ENCODE assay signal across 23 cellular contexts in the genomic region with DNA sequence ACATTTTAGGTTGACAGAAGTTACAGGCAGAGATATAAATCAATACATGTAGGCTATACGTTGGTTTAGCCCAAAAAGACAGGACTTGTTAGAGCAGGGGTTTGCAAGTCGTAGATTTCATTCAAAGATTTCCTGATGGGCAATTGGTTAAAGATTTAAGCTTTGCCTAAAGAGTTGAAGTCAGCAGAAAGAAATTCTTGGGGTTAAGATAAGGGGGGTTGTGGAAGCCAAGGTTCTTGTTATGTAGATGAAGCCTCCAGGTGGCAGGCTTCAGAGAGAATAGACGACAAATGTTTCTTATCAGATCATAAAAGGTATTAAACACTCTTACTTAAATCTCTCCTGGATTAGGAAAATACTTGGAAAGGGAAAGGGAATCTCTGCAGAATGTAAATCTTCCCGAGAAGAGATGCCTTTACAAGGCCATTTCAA.
A peak's percentile ranks its signal among the peaks of the same experiment; 100 is the strongest.
DNase-seq lines count a peak whose midpoint lies in the region; ATAC-seq, FAIRE-seq and TF ChIP-seq lines count a peak whose summit lies in the region.
"Had no signal": no experiment of that assay in that cellular context is flagged by ENCODE, and none has a peak within 500 bp of the region (broad histone marks: within the 10 kb centered on the region; RNA-seq: fewer than 3 reads in every experiment).

No MANE protein-coding gene starts in this region.

- no peak overlapping the region for H3K56ac ChIP-seq in H1 (replicated peaks; ENCODE audit: insufficient read length, low read depth, low read length)

- CTCF ChIA-PET in H1 (lab: Charles Lee; ENCODE audit: partially characterized antibody): interaction anchor here (0.9 kb wide), 1 partner anchor 512 kb away, joined by 3 read pairs; no protein-coding TSS in a partner anchor

- no peak overlapping the region for H4K8ac ChIP-seq in H1 (ENCODE audit: extremely low read depth, insufficient read depth, low read length)

- no peaks in the 10 kb centered on the region for H3K23me2 ChIP-seq in H1 (ENCODE audit: low read depth, low read length)

- H3K79me1 ChIP-seq in H1 (ENCODE audit: low read depth, low read length): no peaks in the 10 kb centered on the region

- 8% methylated on average over 4 of the region's 4 CpGs; no CpG with 5 or more reads in 1 of the 2 experiments for WGBS in H1 (ENCODE audit: extremely low coverage in 1 of 2, insufficient coverage in 1 of 2, insufficient read length in 1 of 2, insufficient replicate concordance in 2 of 2, low coverage in 1 of 2, low lambda C conversion rate in 2 of 2, missing lambda C conversion rate in 1 of 2), 2 experiments
- WGBS in smooth muscle cell (ENCODE audit: low lambda C conversion rate): 25% methylated on average over 4 of the region's 4 CpGs

- FAIRE-seq in D721Med (lab: Jason Lieb, UNC) (no peak), H1 (lab: Jason Lieb, UNC) (peak; percentile 39)
- FAIRE-seq: GM19239, HTR-8/SVneo had no signal

- H3K36me3 ChIP-seq in HUES48 (ENCODE audit: control insufficient read depth, insufficient read depth, low read length) (no peaks in the 10 kb centered on the region), H1 (ENCODE audit: control insufficient read depth in 2 of 4, insufficient read depth in 4 of 4, low read length in 3 of 4) (no peaks in the 10 kb centered on the region), smooth muscle cell (ENCODE audit: low read depth) (no peaks in the 10 kb centered on the region)
- H3K36me3 ChIP-seq: BLaER1 treated with 17β-estradiol and CSF1 and Interleukin-3, amounts not matched to agents 10 nM and 100 nM had no signal

- no peak overlapping the region for H3K14ac ChIP-seq in H1 (ENCODE audit: insufficient read length)

- H3K4me3 ChIP-seq in HUES48 (ENCODE audit: low read depth, low read length) (peak overlapping the region; percentile 40), H1 (ENCODE audit: extremely low read depth in 1 of 4, insufficient read depth in 2 of 4, low read depth in 3 of 4, low read length in 4 of 4) (peak overlapping the region in 1 of 4 experiments; percentile 37; a peak in 1 of 8 replicates), smooth muscle cell (no peak overlapping the region)
- H3K4me3 ChIP-seq: BLaER1 treated with 17β-estradiol and CSF1 and Interleukin-3, amounts not matched to agents 10 nM and 100 nM had no signal

- peak overlapping the region; percentile 54 for H3K4ac ChIP-seq in H1 (replicated peaks; ENCODE audit: insufficient read length, low read depth, low read length)

- H3K23ac ChIP-seq in H1 (ENCODE audit: insufficient read length): no peak overlapping the region

- DNase-seq in D721Med (ENCODE audit: insufficient read length, low spot score) (no peak), H1 (ENCODE audit: low read depth in 1 of 2, low spot score in 2 of 2) (no peak), iPS-NIHi11 (ENCODE audit: low spot score) (peak; percentile 7), smooth muscle cell (lab: John Stamatoyannopoulos, UW; ENCODE audit: unreplicated experiment) (no peak), posterior vena cava (ENCODE audit: low spot score) (no peak)
- DNase-seq: 8988T; Caco-2; CD4-positive, alpha-beta memory T cell; DMS153; H7; Kasumi-1; NCI-H1417 treated with DMSO at 0.1 percent for 48 hours; NCI-H187; NCI-H446; NCI-H526 treated with DMSO at 0.1 percent for 48 hours; PC-3; Right ventricle myocardium superior had no signal

- H2AFZ ChIP-seq in H1 (ENCODE audit: low read length) (no peak overlapping the region), smooth muscle cell (ENCODE audit: low read depth) (no peak overlapping the region)

- H3K9me3 ChIP-seq in HUES48 (ENCODE audit: control insufficient read depth, insufficient read depth, low read length) (peaks cover 10% of the 10 kb centered on the region), H1 (ENCODE audit: insufficient read depth in 2 of 2, low read depth in 1 of 2, low read length in 1 of 2) (no peaks in the 10 kb centered on the region), smooth muscle cell (replicated peaks; ENCODE audit: low read depth) (no peaks in the 10 kb centered on the region)
- H3K9me3 ChIP-seq: Caco-2 had no signal

- H3K27me3 ChIP-seq in HUES48 (ENCODE audit: control insufficient read depth, insufficient read depth, low read length): no peaks in the 10 kb centered on the region
- no peaks in the 10 kb centered on the region for H3K27me3 ChIP-seq in H1 (replicated peaks in 1 of 4; ENCODE audit: control insufficient read depth in 3 of 4, extremely low read depth in 1 of 4, insufficient read depth in 3 of 4, low read length in 3 of 4)
- H3K27me3 ChIP-seq in smooth muscle cell (ENCODE audit: low read depth): no peaks in the 10 kb centered on the region
- H3K27me3 ChIP-seq: BLaER1 treated with 17β-estradiol and CSF1 and Interleukin-3, amounts not matched to agents 10 nM and 100 nM had no signal

- no peak overlapping the region for H2AK5ac ChIP-seq in H1 (ENCODE audit: low read depth, low read length)

- no peak for TF ChIP-seq RAD21 in H1 (IDR thresholded peaks at IDR 0.05 in 1 of 2, conservative IDR thresholded peaks at IDR 0.05 in 1 of 2; ENCODE audit: low read depth in 2 of 2, low read length in 2 of 2)

- H2BK20ac ChIP-seq in H1 (ENCODE audit: low read length): peak overlapping the region; percentile 3; the same call in 1 of the 2 replicates

- H3F3A ChIP-seq in smooth muscle cell (ENCODE audit: low read depth): no peaks in the 10 kb centered on the region

- H4K5ac ChIP-seq in H1 (ENCODE audit: insufficient read length, low read depth, low read length): peak overlapping the region; percentile 98

- TF ChIP-seq CTCF in D721Med (IDR thresholded peaks at IDR 0.05; ENCODE audit: insufficient read depth, missing control alignments): peak; percentile 1
- no peak for TF ChIP-seq CTCF in H1 (IDR thresholded peaks at IDR 0.05; ENCODE audit: control extremely low read depth in 1 of 3, insufficient read depth in 1 of 3, low read depth in 1 of 3, low read length in 3 of 3)
- no peak for TF ChIP-seq CTCF in smooth muscle cell (IDR thresholded peaks at IDR 0.05; ENCODE audit: borderline replicate concordance, insufficient read depth, poor library complexity, severe bottlenecking)

- H2BK5ac ChIP-seq in H1 (ENCODE audit: low read depth, low read length): peak overlapping the region; percentile 91; the same call in 1 of the 2 replicates

- peak overlapping the region; percentile 85 for H3K27ac ChIP-seq in HUES48 (ENCODE audit: low read depth, low read length)
- H3K27ac ChIP-seq in H1 (ENCODE audit: low read depth, low read length): no peak overlapping the region; the same call in 1 of the 2 replicates
- no peak overlapping the region for H3K27ac ChIP-seq in smooth muscle cell (ENCODE audit: low read depth)
- H3K27ac ChIP-seq: BLaER1 treated with 17β-estradiol and CSF1 and Interleukin-3, amounts not matched to agents 10 nM and 100 nM had no signal

- H3K18ac ChIP-seq in H1 (ENCODE audit: extremely low read depth, low read length): peak overlapping the region; percentile 51; the same call in 1 of the 2 replicates

- H3K4me2 ChIP-seq in H1 (ENCODE audit: insufficient read depth in 1 of 2, low read depth in 2 of 2, low read length in 2 of 2) (peak overlapping the region; percentile 47; a peak in 3 of 4 replicates), smooth muscle cell (no peak overlapping the region)
- H3K4me2 ChIP-seq: BLaER1 treated with 17β-estradiol and CSF1 and Interleukin-3, amounts not matched to agents 10 nM and 100 nM had no signal

- POLR2A ChIA-PET in H1 (lab: Charles Lee; ENCODE audit: partially characterized antibody): interaction anchor here (0.6 kb wide), 1 partner anchor 491 kb away, joined by 3 read pairs; no protein-coding TSS in a partner anchor

- H3K9ac ChIP-seq in HUES48 (ENCODE audit: low read depth, low read length) (peak overlapping the region; percentile 37; the same call in 1 of the 2 replicates), H1 (replicated peaks in 1 of 4; ENCODE audit: extremely low read depth in 1 of 4, low read depth in 3 of 4, low read length in 3 of 4) (no peak overlapping the region), smooth muscle cell (ENCODE audit: low read depth) (no peak overlapping the region)
- H3K9ac ChIP-seq: BLaER1 treated with 17β-estradiol and CSF1 and Interleukin-3, amounts not matched to agents 10 nM and 100 nM had no signal

- no peak overlapping the region for H2BK12ac ChIP-seq in H1 (ENCODE audit: low read depth, low read length)

- ATAC-seq in GM21515 (IDR thresholded peaks at IDR 0.05; ENCODE audit: unreplicated experiment): no peak
- ATAC-seq in HG02840 (IDR thresholded peaks at IDR 0.05; ENCODE audit: low FRiP score, unreplicated experiment): no peak
- ATAC-seq: PC-3 had no signal

- H3K79me2 ChIP-seq in H1 (ENCODE audit: control insufficient read depth in 1 of 2, insufficient read depth in 2 of 2, low read length in 2 of 2) (no peaks in the 10 kb centered on the region), smooth muscle cell (ENCODE audit: low read depth) (no peaks in the 10 kb centered on the region)

- no peaks in the 10 kb centered on the region for H4K20me1 ChIP-seq in H1 (replicated peaks in 1 of 2; ENCODE audit: control insufficient read depth in 1 of 2, insufficient read depth in 2 of 2, low read length in 2 of 2)
- H4K20me1 ChIP-seq in smooth muscle cell (ENCODE audit: low read depth): no peaks in the 10 kb centered on the region
- H4K20me1 ChIP-seq: BLaER1 treated with 17β-estradiol and CSF1 and Interleukin-3, amounts not matched to agents 10 nM and 100 nM had no signal

- TF ChIP-seq POLR2A in H1 (IDR thresholded peaks at IDR 0.05; ENCODE audit: control extremely low read depth in 1 of 2, low read depth in 2 of 2, low read length in 2 of 2): no peak

- H4K91ac ChIP-seq in H1 (replicated peaks; ENCODE audit: insufficient read length, low read length): no peak overlapping the region

- intact Hi-C loops in posterior vena cava (cut with DNase I): loop anchor here in 1 of 2 donors (2.0 kb wide), 1 partner anchor 27 kb away; no protein-coding TSS in a partner anchor

- H3K4me1 ChIP-seq in HUES48 (ENCODE audit: control insufficient read depth, insufficient read depth, low read length): peaks cover 37% of the 10 kb centered on the region
- H3K4me1 ChIP-seq in H1 (replicated peaks in 1 of 4; ENCODE audit: control insufficient read depth in 3 of 4, insufficient read depth in 4 of 4, low read length in 3 of 4): peaks cover 0 to 13% (median 4%) of the 10 kb centered on the region in 4 experiments; a peak in 3 of 7 replicates
- peaks cover 28% of the 10 kb centered on the region for H3K4me1 ChIP-seq in smooth muscle cell (ENCODE audit: low read depth)
- H3K4me1 ChIP-seq: BLaER1 treated with 17β-estradiol and CSF1 and Interleukin-3, amounts not matched to agents 10 nM and 100 nM; Caco-2 had no signal

- H2BK120ac ChIP-seq in H1 (replicated peaks; ENCODE audit: low read depth, low read length): peak overlapping the region; percentile 98

- no peak for TF ChIP-seq EP300 in H1 (IDR thresholded peaks at IDR 0.05; ENCODE audit: borderline replicate concordance in 1 of 2, low read depth in 2 of 2, low read length in 2 of 2)

- H2BK15ac ChIP-seq in H1 (ENCODE audit: low read length): no peak overlapping the region

TF ChIP-seq in H1, 55 proteins besides CTCF, POLR2A, EP300 and RAD21 (continues in another document):
- TF ChIP-seq POLR2AphosphoS5 (IDR thresholded peaks at IDR 0.05; ENCODE audit: low read depth, low read length): no peak
- TF ChIP-seq SAP30 (IDR thresholded peaks at IDR 0.05; ENCODE audit: insufficient read depth, insufficient replicate concordance, low read length): no peak
- peak; percentile 7; the same call in 1 of the 2 replicates for TF ChIP-seq MAFK (IDR thresholded peaks at IDR 0.05; ENCODE audit: low read depth, low read length)
